8 cellular contexts compared by ENCODE assay signal in genomic region chr12:108803428-108804105, GRCh38. TPM values are rescaled to one million over a fixed set of nuclear protein-coding genes. Genes with fewer than 3 reads are reported as not detected.
DNase-seq lines count a peak whose midpoint lies in the region; ATAC-seq, FAIRE-seq and TF ChIP-seq lines count a peak whose summit lies in the region.

No MANE protein-coding gene starts in this region.

- intact Hi-C loops in activated T-helper 2 cell treated with anti-CD3 and anti-CD28 coated beads, Interferon-gamma antibody, Interleukin-2, Interleukin-4, amounts not matched to agents 10 μg/mL and 5 μg/mL and 100 μg/mL, durations not matched to agents 14 hours and 24 hours and 36 hours (cut with micrococcal nuclease), result loop anchor here (1.0 to 5.0 kb wide), 4 partner anchors 71 to 240 kb away; partner anchors contain the start of gene CORO1C

- no peaks in the 10 kb centered on the region for H3F3A ChIP-seq in neural cell (ENCODE audit: insufficient read depth, low read length, poor library complexity, severe bottlenecking)

- H3K9ac ChIP-seq in neural cell (ENCODE audit: low read length), result peak overlapping the region; percentile 28

- H2AFZ ChIP-seq in neural cell (ENCODE audit: low read depth, low read length), result no peak overlapping the region

- H3K4me3 Mint-ChIP-seq in activated T-helper 2 cell treated with anti-CD3 and anti-CD28 coated beads, Interferon-gamma antibody, Interleukin-2, Interleukin-4, amounts not matched to agents 10 μg/mL and 5 μg/mL and 100 μg/mL, durations not matched to agents 14 hours and 24 hours and 36 hours (ENCODE audit: low read depth), result no peak overlapping the region

- CTCF ChIA-PET in RWPE1 (lab: Yijun Ruan, JAX), result interaction anchor here (0.5 to 2.4 kb wide), 21 partner anchors 9 to 1698 kb away, joined by 3 to 21 read pairs (median 4); no protein-coding TSS in a partner anchor

- H3K36me3 ChIP-seq in neural cell (ENCODE audit: insufficient read depth, low read length), result no peaks in the 10 kb centered on the region

- peak; percentile 94 for FAIRE-seq in GM12892 (lab: Jason Lieb, UNC)

- peak; percentile 97 for TF ChIP-seq RAD21 in neural cell (conservative IDR thresholded peaks at IDR 0.05)

- no peak for TF ChIP-seq POLR2A in GM12892 (IDR thresholded peaks at IDR 0.05; ENCODE audit: low read depth, low read length)

- no peaks in the 10 kb centered on the region for H4K20me1 ChIP-seq in neural cell (ENCODE audit: insufficient read depth)

- no peak for TF ChIP-seq EP300 in neural cell (conservative IDR thresholded peaks at IDR 0.05; ENCODE audit: poor library complexity, severe bottlenecking)

- H3K4me2 ChIP-seq in neural cell (ENCODE audit: low read length), result no peak overlapping the region

- peak overlapping the region; percentile 60 for H3K27ac Mint-ChIP-seq in activated T-helper 2 cell treated with anti-CD3 and anti-CD28 coated beads, Interferon-gamma antibody, Interleukin-2, Interleukin-4, amounts not matched to agents 10 μg/mL and 5 μg/mL and 100 μg/mL, durations not matched to agents 14 hours and 24 hours and 36 hours

- peak; percentile 55 for DNase-seq in GM12892 (ENCODE audit: insufficient read length)
- DNase-seq in LoVo (ENCODE audit: low spot score), result peak; percentile 89
- peak; percentile 77 for DNase-seq in RWPE1 (ENCODE audit: low spot score)
- DNase-seq in activated T-helper 2 cell treated with anti-CD3 and anti-CD28 coated beads, Interferon-gamma antibody, Interleukin-2, Interleukin-4, amounts not matched to agents 10 μg/mL and 5 μg/mL and 100 μg/mL, durations not matched to agents 14 hours and 24 hours and 36 hours (ENCODE audit: low spot score), result peak; percentile 50
- DNase-seq in fibroblast of peridontal ligament (ENCODE audit: extremely low read depth), result peak; percentile 98
- peak; percentile 70 for DNase-seq in stimulated activated naive CD8-positive, alpha-beta T cell treated with anti-CD3 and anti-CD28 coated beads, Interleukin-15, Interleukin-2, amounts not matched to agents 100 U/mL and 50 U/mL, for 24 hours

- POLR2A ChIA-PET in RWPE1 (lab: Yijun Ruan, JAX; ENCODE audit: low non-redundant PET), result interaction anchor here (0.8 kb wide), 1 partner anchor 82 kb away, joined by 4 read pairs; no protein-coding TSS in a partner anchor

- no peaks in the 10 kb centered on the region for H3K9me3 ChIP-seq in neural cell (ENCODE audit: low read length)

- no peaks in the 10 kb centered on the region for H3K27me3 Mint-ChIP-seq in activated T-helper 2 cell treated with anti-CD3 and anti-CD28 coated beads, Interferon-gamma antibody, Interleukin-2, Interleukin-4, amounts not matched to agents 10 μg/mL and 5 μg/mL and 100 μg/mL, durations not matched to agents 14 hours and 24 hours and 36 hours (ENCODE audit: low read depth)

- ATAC-seq in stimulated activated naive CD8-positive, alpha-beta T cell treated with anti-CD3 and anti-CD28 coated beads, Interleukin-15, Interleukin-2, amounts not matched to agents 100 U/mL and 50 U/mL, for 24 hours, result peak; percentile 94
- ATAC-seq in GM21381 (IDR thresholded peaks at IDR 0.05; ENCODE audit: unreplicated experiment), result no peak

- no peaks in the 10 kb centered on the region for H3K27me3 ChIP-seq in neural cell (ENCODE audit: insufficient read depth, low read depth, low read length)

- no peak overlapping the region for H3K4me3 ChIP-seq in neural cell (ENCODE audit: low read length)

- H3K27ac ChIP-seq in RWPE1 (peak overlapping the region; percentile 75; the same call in 1 of the 2 replicates), neural cell (ENCODE audit: low read length) (no peak overlapping the region)

- TF ChIP-seq CTCF in RWPE1 (conservative IDR thresholded peaks at IDR 0.05; ENCODE audit: low read depth), result peak; percentile 93
- peak; percentile 92 for TF ChIP-seq CTCF in neural cell (IDR thresholded peaks at IDR 0.05; ENCODE audit: poor library complexity, severe bottlenecking)

- H3K4me1 Mint-ChIP-seq in activated T-helper 2 cell treated with anti-CD3 and anti-CD28 coated beads, Interferon-gamma antibody, Interleukin-2, Interleukin-4, amounts not matched to agents 10 μg/mL and 5 μg/mL and 100 μg/mL, durations not matched to agents 14 hours and 24 hours and 36 hours (ENCODE audit: low read depth), result peaks cover 9% of the 10 kb centered on the region

- no peaks in the 10 kb centered on the region for H3K9me2 ChIP-seq in neural cell (ENCODE audit: insufficient read depth, low read length)

- H3K36me3 Mint-ChIP-seq in activated T-helper 2 cell treated with anti-CD3 and anti-CD28 coated beads, Interferon-gamma antibody, Interleukin-2, Interleukin-4, amounts not matched to agents 10 μg/mL and 5 μg/mL and 100 μg/mL, durations not matched to agents 14 hours and 24 hours and 36 hours (ENCODE audit: low read depth), result peaks cover 80% of the 10 kb centered on the region

- H3K9me3 Mint-ChIP-seq in activated T-helper 2 cell treated with anti-CD3 and anti-CD28 coated beads, Interferon-gamma antibody, Interleukin-2, Interleukin-4, amounts not matched to agents 10 μg/mL and 5 μg/mL and 100 μg/mL, durations not matched to agents 14 hours and 24 hours and 36 hours, result no peaks in the 10 kb centered on the region

- no peaks in the 10 kb centered on the region for H3K79me2 ChIP-seq in neural cell (replicated peaks; ENCODE audit: insufficient read depth, low read length)

TF ChIP-seq in neural cell, 6 proteins besides CTCF, POLR2A, EP300 and RAD21:
- TF ChIP-seq EZH2 (IDR thresholded peaks at IDR 0.05; ENCODE audit: borderline replicate concordance, insufficient read depth, low read length, poor library complexity, severe bottlenecking) (no peak), SMC3 (conservative IDR thresholded peaks at IDR 0.05; ENCODE audit: poor library complexity) (peak; percentile 98), MXI1 (conservative IDR thresholded peaks at IDR 0.05; ENCODE audit: poor library complexity, severe bottlenecking) (peak; percentile 22)

RNA-seq across cellular contexts. Expression of gene SSH1, which starts 53.8 kb away (rescaled TPM):
- 9.5 TPM for polyA plus RNA-seq in GM12892 (2012; ENCODE audit: missing spikeins)
- 39.8 and 48.1 TPM in 2 replicates for total RNA-seq in activated T-helper 2 cell treated with anti-CD3 and anti-CD28 coated beads, Interferon-gamma antibody, Interleukin-2, Interleukin-4, amounts not matched to agents 10 μg/mL and 5 μg/mL and 100 μg/mL, durations not matched to agents 14 hours and 24 hours and 36 hours
- polyA plus RNA-seq in neural cell, result 2.6 and 3.8 TPM in 2 replicates
- 11.9 and 13.6 TPM in 2 replicates for polyA minus RNA-seq in neural cell
